ENCODE assay signal across 8 cellular contexts in the genomic region with DNA sequence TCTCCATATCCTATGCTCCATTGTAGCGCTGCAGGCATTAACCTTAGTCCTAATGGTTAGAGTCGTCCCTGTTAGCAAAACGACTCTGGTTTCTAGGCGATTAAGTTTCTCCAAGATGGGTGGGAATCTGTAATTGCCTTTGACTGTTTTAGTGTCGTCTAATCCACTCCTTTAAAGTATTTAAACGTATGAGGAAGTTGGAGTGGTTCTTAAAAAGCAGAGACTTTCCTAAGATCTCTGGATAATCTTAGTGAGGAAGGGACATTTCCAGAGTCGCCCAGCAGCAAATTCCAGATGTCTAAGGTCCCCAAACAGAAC. TPM values are rescaled to one million over a fixed set of nuclear protein-coding genes. Genes with fewer than 3 reads are reported as not detected.
DNase-seq lines count a peak whose midpoint lies in the region; ATAC-seq, FAIRE-seq and TF ChIP-seq lines count a peak whose summit lies in the region.

No MANE protein-coding gene starts in this region.

- H3K27ac ChIP-seq in SJCRH30 (peak overlapping the region; percentile 87), esophagus (ENCODE audit: low read depth in 2 of 2, low read length in 1 of 2) (peak overlapping the region; percentile 98 to 100), pancreas (peak overlapping the region; percentile 80 to 96 (median 93))

- no peaks in the 10 kb centered on the region for H3K27me3 Mint-ChIP-seq in Calu3 (ENCODE audit: unreplicated experiment)

- H3K9me3 Mint-ChIP-seq in Calu3 (ENCODE audit: low read depth, unreplicated experiment), result no peaks in the 10 kb centered on the region

- peaks cover 20% of the 10 kb centered on the region for H3K36me3 Mint-ChIP-seq in Calu3 (ENCODE audit: insufficient read depth, unreplicated experiment)

- DNase-seq in Calu3 (no peak), SJCRH30 (no peak), pancreas (no peak), islet precursor cell (no peak), NCI-H510A treated with DMSO at 0.1 percent for 48 hours (lab: John Stamatoyannopoulos, UW) (no peak)
- DNase-seq in activated CD4-positive, alpha-beta T cell treated with anti-CD3 and anti-CD28 coated beads for 4 hours, result no peak

- intact Hi-C loops in Calu3 (cut with micrococcal nuclease; ENCODE audit: unreplicated experiment), result no loop called here
- intact Hi-C loops in pancreas (cut with DNase I), result no loop called here

- no peaks in the 10 kb centered on the region for H3K4me1 Mint-ChIP-seq in Calu3 (ENCODE audit: low read depth, unreplicated experiment)

- H3K36me3 ChIP-seq in SJCRH30 (peaks cover 48% of the 10 kb centered on the region), esophagus (ENCODE audit: control insufficient read depth in 2 of 2, insufficient read depth in 2 of 2, low read length in 1 of 2) (peaks cover 0 to 4% of the 10 kb centered on the region in 2 donors), pancreas (peaks cover 0 to 4% (median under 1%) of the 10 kb centered on the region in 3 donors)

- 0 to 1% methylated on average over 7 of the region's 7 CpGs for WGBS in esophagus, 2 donors
- WGBS in pancreas, 2 donors, result 0% methylated on average over 7 of the region's 7 CpGs

- H3K9me3 ChIP-seq in SJCRH30 (replicated peaks), result no peaks in the 10 kb centered on the region
- no peaks in the 10 kb centered on the region for H3K9me3 ChIP-seq in esophagus (ENCODE audit: control insufficient read depth in 2 of 2, insufficient read depth in 1 of 2, low read depth in 1 of 2, low read length in 1 of 2)
- H3K9me3 ChIP-seq in pancreas, result no peaks in the 10 kb centered on the region

- H3K4me1 ChIP-seq in SJCRH30 (peaks cover 8% of the 10 kb centered on the region; the same call in 1 of the 2 replicates), esophagus (ENCODE audit: control insufficient read depth in 2 of 2, insufficient read depth in 2 of 2, low read length in 1 of 2) (no peaks in the 10 kb centered on the region), pancreas (peaks cover 5 to 23% (median 10%) of the 10 kb centered on the region in 3 donors)

- TF ChIP-seq CTCF in Calu3 (IDR thresholded peaks at IDR 0.05; ENCODE audit: unreplicated experiment), result no peak
- TF ChIP-seq CTCF in pancreas (IDR thresholded peaks at IDR 0.05), result no peak

- FAIRE-seq in pancreas (lab: Jason Lieb, UNC), result no peak

- TSS peak; percentile 81 for BruUV-seq in Calu3 (replicated peaks; lab: Mats Ljungman, UMichigan)

- H3K4me3 Mint-ChIP-seq in Calu3 (ENCODE audit: low read depth, unreplicated experiment), result peak overlapping the region; percentile 93

- H3K27me3 ChIP-seq in SJCRH30 (no peaks in the 10 kb centered on the region), esophagus (ENCODE audit: control insufficient read depth in 1 of 2, insufficient read depth in 2 of 2, low read length in 2 of 2) (no peaks in the 10 kb centered on the region), pancreas (no peaks in the 10 kb centered on the region)

- CTCF ChIA-PET in Calu3 (lab: Charles Lee), result interaction anchor here (1.5 kb wide), 1 partner anchor 94 kb away, joined by 4 read pairs; no protein-coding TSS in a partner anchor

- ATAC-seq in pancreas, result no peak
- ATAC-seq in HG03571 (IDR thresholded peaks at IDR 0.05; ENCODE audit: unreplicated experiment), result no peak

- H3K4me3 ChIP-seq in SJCRH30 (peak overlapping the region; percentile 78), esophagus (ENCODE audit: low read depth in 1 of 2, low read length in 2 of 2) (peak overlapping the region; percentile 88 to 98), pancreas (peak overlapping the region; percentile 60 to 88 (median 66))

- peak overlapping the region; percentile 98 for H3K27ac Mint-ChIP-seq in Calu3 (ENCODE audit: unreplicated experiment)

RNA-seq across cellular contexts. Expression of a gene that starts 0.3 kb away (rescaled TPM):
- total RNA-seq in Calu3 (2022) (39.0 and 47.9 TPM in 2 replicates), pancreas (10 to 100 TPM; 10.8 to 22.2 (median 16.8) TPM)
- total RNA-seq in SJCRH30 (2014; rRNA removed; shearing (Covaris generic)), result 60.1 and 93.5 TPM in 2 replicates
- polyA plus RNA-seq in esophagus (10 to 100 TPM; 28.9 to 29.2 TPM), pancreas (10 to 100 TPM in 1 of 2 donors, 1 to 10 TPM in 1; 9.0 to 18.2 TPM)

RNA-seq across cellular contexts. Expression of a gene that starts 0.5 kb away (rescaled TPM):
- total RNA-seq in Calu3 (2022) (7.8 and 8.2 TPM in 2 replicates), pancreas (1 to 10 TPM; 5.2 to 9.9 (median 7.4) TPM)
- 20.0 and 25.9 TPM in 2 replicates for total RNA-seq in SJCRH30 (2014; rRNA removed; shearing (Covaris generic))
- polyA plus RNA-seq in esophagus (1 to 10 TPM; 4.3 to 6.6 TPM), pancreas (1 to 10 TPM; 4.3 to 5.3 TPM)

RNA-seq across cellular contexts. Expression of a gene that starts 28.8 kb away (rescaled TPM):
- total RNA-seq in Calu3 (2022) (3.0 and 4.2 TPM in 2 replicates), pancreas (1 to 10 TPM; 5.1 to 8.2 (median 6.8) TPM)
- 32.6 and 35.2 TPM in 2 replicates for total RNA-seq in SJCRH30 (2014; rRNA removed; shearing (Covaris generic))
- polyA plus RNA-seq in esophagus (1 to 10 TPM; 2.8 to 4.3 TPM), pancreas (1 to 10 TPM; 2.3 to 4.8 TPM)
